ENCODE assay signal across 8 cellular contexts in the genomic region with DNA sequence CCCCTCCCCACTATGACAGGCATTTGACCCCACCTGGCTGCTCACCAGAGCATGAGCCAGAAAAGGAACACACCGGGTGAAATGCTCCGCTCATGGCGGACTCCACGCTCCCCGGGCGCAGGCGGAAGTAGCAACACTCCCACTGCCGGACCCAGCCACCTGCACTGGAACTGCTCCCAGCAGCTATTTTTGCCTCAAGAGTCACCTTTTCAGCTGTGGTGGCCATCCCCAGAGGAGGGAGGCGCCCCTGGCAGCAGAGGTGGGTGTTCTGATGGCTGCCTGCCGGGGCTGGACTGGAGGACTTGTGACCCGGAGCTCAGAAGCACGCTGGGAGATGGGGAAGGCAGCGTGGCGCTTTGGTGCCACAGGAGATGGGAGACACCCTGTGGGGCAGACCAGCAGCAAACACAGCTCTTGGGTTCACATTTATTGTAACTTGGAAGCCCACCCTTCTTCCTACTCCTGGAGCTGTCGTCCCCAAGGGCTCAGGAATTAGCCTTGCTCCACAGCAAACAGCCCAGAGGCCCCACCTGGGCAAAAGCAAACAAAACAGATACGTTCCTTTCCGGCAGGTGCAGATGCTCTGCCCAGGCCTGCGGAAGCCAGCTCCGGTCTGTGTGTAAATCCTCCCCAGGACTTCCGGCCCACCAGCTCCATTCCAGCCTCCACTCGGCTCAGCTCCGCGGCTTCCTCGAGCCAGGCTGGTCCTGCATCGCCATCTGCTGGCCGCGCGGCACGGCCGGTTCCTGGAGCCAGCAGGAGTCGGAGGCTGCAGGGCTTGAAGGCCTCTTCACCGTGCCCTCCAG. TPM values are rescaled to one million over a fixed set of nuclear protein-coding genes. Genes with fewer than 3 reads are reported as not detected.
DNase-seq lines count a peak whose midpoint lies in the region; FAIRE-seq and TF ChIP-seq lines count a peak whose summit lies in the region.

No MANE protein-coding gene starts in this region.

- DNase-seq in GM18507 (ENCODE audit: extremely low spot score, insufficient read length, low read depth): peak; percentile 62
- peak; percentile 74 for DNase-seq in LoVo (ENCODE audit: low spot score)
- DNase-seq in RWPE1 (ENCODE audit: low spot score): peak; percentile 67
- DNase-seq in activated T-helper 2 cell treated with anti-CD3 and anti-CD28 coated beads, Interferon-gamma antibody, Interleukin-2, Interleukin-4, amounts not matched to agents 10 μg/mL and 5 μg/mL and 100 μg/mL, durations not matched to agents 14 hours and 24 hours and 36 hours (ENCODE audit: low spot score): peak; percentile 87
- peak; percentile 92 for DNase-seq in fibroblast of mammary gland (ENCODE audit: low read depth)
- DNase-seq in nephron progenitor cell: peak; percentile 93
- peak; percentile 83 to 92 (median 88) for DNase-seq in stimulated activated naive CD4-positive, alpha-beta T cell (lab: John Stamatoyannopoulos, UW)

- peaks cover 77% of the 10 kb centered on the region for H3K36me3 Mint-ChIP-seq in activated T-helper 2 cell treated with anti-CD3 and anti-CD28 coated beads, Interferon-gamma antibody, Interleukin-2, Interleukin-4, amounts not matched to agents 10 μg/mL and 5 μg/mL and 100 μg/mL, durations not matched to agents 14 hours and 24 hours and 36 hours (ENCODE audit: low read depth)
- peaks cover 33% of the 10 kb centered on the region for H3K36me3 Mint-ChIP-seq in nephron progenitor cell (ENCODE audit: low read depth)

- intact Hi-C loops in activated T-helper 2 cell treated with anti-CD3 and anti-CD28 coated beads, Interferon-gamma antibody, Interleukin-2, Interleukin-4, amounts not matched to agents 10 μg/mL and 5 μg/mL and 100 μg/mL, durations not matched to agents 14 hours and 24 hours and 36 hours (cut with micrococcal nuclease): loop anchor here (1.0 kb wide), 1 partner anchor 36 kb away; no protein-coding TSS in a partner anchor

- peaks cover 66% of the 10 kb centered on the region for H3K4me1 Mint-ChIP-seq in activated T-helper 2 cell treated with anti-CD3 and anti-CD28 coated beads, Interferon-gamma antibody, Interleukin-2, Interleukin-4, amounts not matched to agents 10 μg/mL and 5 μg/mL and 100 μg/mL, durations not matched to agents 14 hours and 24 hours and 36 hours (ENCODE audit: low read depth)
- peaks cover 85% of the 10 kb centered on the region for H3K4me1 Mint-ChIP-seq in nephron progenitor cell

- no peaks in the 10 kb centered on the region for H3K27me3 Mint-ChIP-seq in activated T-helper 2 cell treated with anti-CD3 and anti-CD28 coated beads, Interferon-gamma antibody, Interleukin-2, Interleukin-4, amounts not matched to agents 10 μg/mL and 5 μg/mL and 100 μg/mL, durations not matched to agents 14 hours and 24 hours and 36 hours (ENCODE audit: low read depth)
- peaks cover 3% of the 10 kb centered on the region for H3K27me3 Mint-ChIP-seq in nephron progenitor cell (ENCODE audit: low read depth, poor library complexity)

- no peak overlapping the region for H3K27ac Mint-ChIP-seq in activated T-helper 2 cell treated with anti-CD3 and anti-CD28 coated beads, Interferon-gamma antibody, Interleukin-2, Interleukin-4, amounts not matched to agents 10 μg/mL and 5 μg/mL and 100 μg/mL, durations not matched to agents 14 hours and 24 hours and 36 hours
- peak overlapping the region; percentile 86 for H3K27ac Mint-ChIP-seq in nephron progenitor cell

- H3K27ac ChIP-seq in 22Rv1: peak overlapping the region; percentile 99
- H3K27ac ChIP-seq in RWPE1: peak overlapping the region; percentile 98

- FAIRE-seq in GM18507 (lab: Jason Lieb, UNC): peak; percentile 95

- H3K4me3 ChIP-seq in fibroblast of mammary gland (ENCODE audit: control insufficient read depth, low read depth, low read length): no peak overlapping the region

- H3K4me3 Mint-ChIP-seq in activated T-helper 2 cell treated with anti-CD3 and anti-CD28 coated beads, Interferon-gamma antibody, Interleukin-2, Interleukin-4, amounts not matched to agents 10 μg/mL and 5 μg/mL and 100 μg/mL, durations not matched to agents 14 hours and 24 hours and 36 hours (ENCODE audit: low read depth): peak overlapping the region; percentile 50
- H3K4me3 Mint-ChIP-seq in nephron progenitor cell: peak overlapping the region; percentile 30

- no peaks in the 10 kb centered on the region for H3K9me3 Mint-ChIP-seq in activated T-helper 2 cell treated with anti-CD3 and anti-CD28 coated beads, Interferon-gamma antibody, Interleukin-2, Interleukin-4, amounts not matched to agents 10 μg/mL and 5 μg/mL and 100 μg/mL, durations not matched to agents 14 hours and 24 hours and 36 hours
- no peaks in the 10 kb centered on the region for H3K9me3 Mint-ChIP-seq in nephron progenitor cell

- CTCF ChIA-PET in RWPE1 (lab: Yijun Ruan, JAX): interaction anchor here (0.6 to 1.6 kb wide), 11 partner anchors 9 to 810 kb away, joined by 3 to 11 read pairs (median 3); no protein-coding TSS in a partner anchor

- POLR2A ChIA-PET in RWPE1 (lab: Yijun Ruan, JAX; ENCODE audit: low non-redundant PET): interaction anchor here (0.5 to 1.2 kb wide), 2 partner anchors 209 to 952 kb away, joined by 5 to 6 read pairs; a partner anchor contains a TSS

- TF ChIP-seq CTCF in 22Rv1 (IDR thresholded peaks at IDR 0.05) (peak; percentile 97), RWPE1 (conservative IDR thresholded peaks at IDR 0.05; ENCODE audit: low read depth) (peak; percentile 97), fibroblast of mammary gland (conservative IDR thresholded peaks at IDR 0.05; ENCODE audit: control insufficient read depth, insufficient read depth, low read depth, low read length) (peak; percentile 89), nephron progenitor cell (IDR thresholded peaks at IDR 0.05) (peak; percentile 98)

RNA-seq across cellular contexts. Expression of a gene that starts 3.7 kb away (rescaled TPM):
- 76.9 and 78.4 TPM in 2 replicates for total RNA-seq in activated T-helper 2 cell treated with anti-CD3 and anti-CD28 coated beads, Interferon-gamma antibody, Interleukin-2, Interleukin-4, amounts not matched to agents 10 μg/mL and 5 μg/mL and 100 μg/mL, durations not matched to agents 14 hours and 24 hours and 36 hours

RNA-seq across cellular contexts. Expression of a gene that starts 8.5 kb away (rescaled TPM):
- 339 and 348 TPM in 2 replicates for total RNA-seq in activated T-helper 2 cell treated with anti-CD3 and anti-CD28 coated beads, Interferon-gamma antibody, Interleukin-2, Interleukin-4, amounts not matched to agents 10 μg/mL and 5 μg/mL and 100 μg/mL, durations not matched to agents 14 hours and 24 hours and 36 hours

RNA-seq across cellular contexts. Expression of a gene that starts 26.8 kb away (rescaled TPM):
- total RNA-seq in activated T-helper 2 cell treated with anti-CD3 and anti-CD28 coated beads, Interferon-gamma antibody, Interleukin-2, Interleukin-4, amounts not matched to agents 10 μg/mL and 5 μg/mL and 100 μg/mL, durations not matched to agents 14 hours and 24 hours and 36 hours: 46.9 and 47.5 TPM in 2 replicates

RNA-seq across cellular contexts. Expression of a gene that starts 41.7 kb away (rescaled TPM):
- 0.09 TPM in 2 replicates for total RNA-seq in activated T-helper 2 cell treated with anti-CD3 and anti-CD28 coated beads, Interferon-gamma antibody, Interleukin-2, Interleukin-4, amounts not matched to agents 10 μg/mL and 5 μg/mL and 100 μg/mL, durations not matched to agents 14 hours and 24 hours and 36 hours
